ENCODE assay signal across 19 cellular contexts in genomic region chr22:37998543-37998942, GRCh38. TPM values are rescaled to one million over a fixed set of nuclear protein-coding genes. Genes with fewer than 3 reads are reported as not detected.
DNase-seq lines count a peak whose midpoint lies in the region; ATAC-seq, FAIRE-seq and TF ChIP-seq lines count a peak whose summit lies in the region.
"Had no signal": no experiment of that assay in that cellular context is flagged by ENCODE, and none has a peak within 500 bp of the region (broad histone marks: within the 10 kb centered on the region; RNA-seq: fewer than 3 reads in every experiment).

No MANE protein-coding gene starts in this region.

- no peaks in the 10 kb centered on the region for H3K9me2 ChIP-seq in HCT116 (ENCODE audit: insufficient read depth)

- H3K79me2 ChIP-seq in HCT116 (ENCODE audit: insufficient read depth, low read length) (no peaks in the 10 kb centered on the region), keratinocyte (ENCODE audit: control insufficient read depth, insufficient read depth, low read length) (no peaks in the 10 kb centered on the region)

- H3K27me3 ChIP-seq in HCT116 (ENCODE audit: insufficient read depth, low read length): no peaks in the 10 kb centered on the region
- no peaks in the 10 kb centered on the region for H3K27me3 ChIP-seq in body of pancreas
- H3K27me3 ChIP-seq in keratinocyte (ENCODE audit: control insufficient read depth, extremely low read depth, insufficient read depth, low read length): no peaks in the 10 kb centered on the region
- H3K27me3 ChIP-seq in lower lobe of right lung (ENCODE audit: low read depth): no peaks in the 10 kb centered on the region
- H3K27me3 ChIP-seq: gastrocnemius medialis, thyroid gland had no signal

- 36 to 59% methylated on average over 7 of the region's 7 CpGs for WGBS in body of pancreas, 2 donors

- FAIRE-seq in keratinocyte (lab: Jason Lieb, UNC): peak; percentile 20
- FAIRE-seq: colon had no signal

- H3K27ac ChIP-seq in HCT116 (ENCODE audit: low read depth, low read length) (no peak overlapping the region; the same call in 1 of the 2 replicates), body of pancreas (no peak overlapping the region), keratinocyte (ENCODE audit: control insufficient read depth, insufficient read depth, low read length) (no peak overlapping the region), lower lobe of right lung (no peak overlapping the region)
- H3K27ac ChIP-seq: thyroid gland had no signal

- H3K4me2 ChIP-seq in HCT116 (ENCODE audit: low read length) (peak overlapping the region; percentile 62), keratinocyte (ENCODE audit: control insufficient read depth, extremely low read depth, insufficient read depth, low read depth, low read length) (no peak overlapping the region)

- H3K36me3 ChIP-seq in HCT116 (ENCODE audit: control insufficient read depth in 1 of 2, insufficient read depth in 2 of 2, low read length in 2 of 2) (no peaks in the 10 kb centered on the region), body of pancreas (replicated peaks in 1 of 2; ENCODE audit: insufficient read depth in 1 of 2, low read depth in 2 of 2) (no peaks in the 10 kb centered on the region), keratinocyte (ENCODE audit: control insufficient read depth in 2 of 2, extremely low read depth in 1 of 2, insufficient read depth in 2 of 2, low read length in 2 of 2) (no peaks in the 10 kb centered on the region), lower lobe of right lung (no peaks in the 10 kb centered on the region)
- H3K36me3 ChIP-seq: gastrocnemius medialis, thyroid gland had no signal

- no peak for DNase-seq in HCT116 (ENCODE audit: low read depth, low spot score)
- DNase-seq in body of pancreas: peak in 1 of 4 donors; percentile 28
- DNase-seq in keratinocyte (ENCODE audit: low read depth, low spot score): no peak
- no peak for DNase-seq in sciatic nerve (ENCODE audit: low spot score)
- DNase-seq in DMS114 treated with DMSO at 0.1 percent for 48 hours (lab: John Stamatoyannopoulos, UW; ENCODE audit: unreplicated experiment): no peak
- no peak for DNase-seq in lower lobe of right lung
- no peak for DNase-seq in SIG-M5 (lab: John Stamatoyannopoulos, UW)
- DNase-seq: amniotic stem cell; mesenchymal stem cell; NCI-H2029 treated with DMSO at 0.1 percent for 48 hours; NCI-H510A; stimulated activated CD4-positive, alpha-beta T cell treated with anti-CD3 and anti-CD28 coated beads, Interleukin-4, amount 100 ng/mL, for 4 hours; thyroid gland had no signal

- no peak overlapping the region for H3K4me3 ChIP-seq in HCT116 (replicated peaks in 1 of 2; ENCODE audit: low read depth in 1 of 2, low read length in 2 of 2)
- no peak overlapping the region for H3K4me3 ChIP-seq in body of pancreas
- no peak overlapping the region for H3K4me3 ChIP-seq in keratinocyte (ENCODE audit: control insufficient read depth in 2 of 3, extremely low read depth in 1 of 3, insufficient read depth in 2 of 3, low read depth in 1 of 3, low read length in 3 of 3)
- no peak overlapping the region for H3K4me3 ChIP-seq in lower lobe of right lung
- H3K4me3 ChIP-seq: gastrocnemius medialis, thyroid gland had no signal

- no peak for TF ChIP-seq RAD21 in HCT116 (IDR thresholded peaks at IDR 0.05; ENCODE audit: low read depth)

- peaks cover 20 to 43% of the 10 kb centered on the region in 2 experiments for H3K4me1 ChIP-seq in HCT116 (ENCODE audit: control insufficient read depth in 1 of 2, insufficient read depth in 2 of 2, low read length in 2 of 2)
- peaks cover 21% of the 10 kb centered on the region for H3K4me1 ChIP-seq in body of pancreas
- peaks cover 35% of the 10 kb centered on the region for H3K4me1 ChIP-seq in keratinocyte (ENCODE audit: control insufficient read depth, extremely low read depth, insufficient read depth, low read length)
- peaks cover 10% of the 10 kb centered on the region for H3K4me1 ChIP-seq in lower lobe of right lung
- H3K4me1 ChIP-seq: thyroid gland had no signal

- CTCF ChIA-PET in HCT116 (lab: Charles Lee): no interaction called here

- H2AFZ ChIP-seq in HCT116 (ENCODE audit: low read depth, low read length, poor library complexity, severe bottlenecking) (no peak overlapping the region), keratinocyte (ENCODE audit: control insufficient read depth, low read length) (no peak overlapping the region)

- POLR2A ChIA-PET in HCT116 (lab: Charles Lee): no interaction called here

- RAD21 ChIA-PET in HCT116 (lab: Charles Lee; ENCODE audit: low non-redundant PET in 1 of 2, low total read pairs in 2 of 2, uncharacterized antibody in 2 of 2, unreplicated experiment in 2 of 2): no interaction called here

- intact Hi-C loops in HCT116 (cut with micrococcal nuclease) (no loop called here), body of pancreas (cut with DNase I) (no loop called here), sciatic nerve (cut with DNase I) (no loop called here), lower lobe of right lung (cut with DNase I) (no loop called here)

- dilution Hi-C loops in keratinocyte (cut with MboI; ENCODE audit: extremely low pct_ligation_motif_present, low sequenced_read_pairs): no loop called here

- no peak for TF ChIP-seq POLR2A in HCT116 (IDR thresholded peaks at IDR 0.05; ENCODE audit: borderline replicate concordance, extremely low read depth, insufficient read depth, insufficient read length)
- TF ChIP-seq POLR2A in body of pancreas (IDR thresholded peaks at IDR 0.05): no peak

- H4K20me1 ChIP-seq in HCT116 (ENCODE audit: insufficient read depth) (no peaks in the 10 kb centered on the region), keratinocyte (ENCODE audit: control insufficient read depth, extremely low read depth, insufficient read depth, low read length) (no peaks in the 10 kb centered on the region)

- no TSS peak for BruUV-seq in HCT116 (replicated peaks; lab: Mats Ljungman, UMichigan)

- H3K9me3 ChIP-seq in HCT116 (ENCODE audit: control insufficient read depth in 1 of 2, insufficient read depth in 1 of 2, low read depth in 1 of 2, low read length in 2 of 2) (no peaks in the 10 kb centered on the region), body of pancreas (no peaks in the 10 kb centered on the region), keratinocyte (ENCODE audit: control insufficient read depth, low read depth, low read length) (no peaks in the 10 kb centered on the region), lower lobe of right lung (no peaks in the 10 kb centered on the region)
- H3K9me3 ChIP-seq: gastrocnemius medialis, thyroid gland had no signal

- H3K9ac ChIP-seq in HCT116 (ENCODE audit: low read length) (no peak overlapping the region), keratinocyte (ENCODE audit: control insufficient read depth, extremely low read depth, insufficient read depth, low read length) (no peak overlapping the region)

- ATAC-seq in HCT116: no peak
- ATAC-seq in body of pancreas: peak; percentile 67
- peak; percentile 65 for ATAC-seq in sciatic nerve
- no peak for ATAC-seq in lower lobe of right lung
- no peak for ATAC-seq in HG02885 (IDR thresholded peaks at IDR 0.05; ENCODE audit: poor library complexity, unreplicated experiment)
- ATAC-seq: activated CD4-positive, CD25-positive, alpha-beta regulatory T cell treated with anti-CD3 and anti-CD28 coated beads, Interleukin-2, amount 50 U/mL, for 24 hours had no signal

- no peaks in the 10 kb centered on the region for H3K9me1 ChIP-seq in keratinocyte (ENCODE audit: control insufficient read depth, extremely low read depth, insufficient read depth, low read length)

- TF ChIP-seq CTCF in HCT116 (IDR thresholded peaks at IDR 0.05 in 2 of 3, conservative IDR thresholded peaks at IDR 0.05 in 1 of 3; ENCODE audit: borderline replicate concordance in 1 of 3, insufficient read depth in 1 of 3, low read depth in 2 of 3, low read length in 2 of 3) (no peak), body of pancreas (IDR thresholded peaks at IDR 0.05) (no peak), keratinocyte (optimal IDR thresholded peaks at IDR 0.05 in 1 of 3, IDR thresholded peaks at IDR 0.05 in 1 of 3, conservative IDR thresholded peaks at IDR 0.05 in 1 of 3; ENCODE audit: extremely low read depth in 1 of 3, insufficient read depth in 2 of 3, low read length in 3 of 3) (no peak), lower lobe of right lung (IDR thresholded peaks at IDR 0.05) (no peak)

RNA-seq across cellular contexts. Expression of gene SOX10, which starts 14.2 kb away (rescaled TPM):
- not detected for total RNA-seq in HCT116 (2021; ENCODE audit: unreplicated experiment)
- 0.04 and 0.18 TPM in 2 replicates for polyA plus RNA-seq in HCT116 (2012)
- total RNA-seq in body of pancreas: under 1 TPM in 1 of 2 donors, not detected in 1; 0.66 TPM
- not detected in 3 replicates for polyA plus RNA-seq in keratinocyte
- not detected for polyA plus RNA-seq in keratinocyte (2011; ENCODE audit: low read depth)
- not detected in 2 replicates for polyA plus RNA-seq in keratinocyte (2011; cell fraction: cytosol; rRNA removed)
- not detected in 2 replicates for polyA plus RNA-seq in keratinocyte (2011; cell fraction: nucleus; rRNA removed)
- polyA plus RNA-seq in keratinocyte (2012; ENCODE audit: low replicate concordance): 0.18 TPM in 1 of 2 replicates, not detected in the other
- polyA minus RNA-seq in keratinocyte: not detected in 3 replicates
- not detected for polyA minus RNA-seq in keratinocyte (2011; cell fraction: cytosol; rRNA and poly(A)+ RNA removed)
- not detected in 2 replicates for polyA minus RNA-seq in keratinocyte (2011; cell fraction: nucleus; rRNA and poly(A)+ RNA removed)
- 179 TPM for total RNA-seq in sciatic nerve
- not detected for total RNA-seq in lower lobe of right lung
- total RNA-seq: T-helper 2 cell treated with Interferon-gamma antibody and Interleukin-4, amounts not matched to agents 100 ng/mL and 5 ng/mL, for 36 hours had no signal
- polyA plus RNA-seq: neural cell had no signal

RNA-seq across cellular contexts. Expression of gene POLR2F, which starts 45.0 kb away (rescaled TPM):
- total RNA-seq in HCT116 (2021; ENCODE audit: unreplicated experiment) (107 TPM), body of pancreas (100 to 1,000 TPM in 1 of 2 donors, 10 to 100 TPM in 1; 43.8 to 119 TPM), sciatic nerve (94.8 TPM), lower lobe of right lung (60.3 TPM)
- polyA plus RNA-seq in HCT116 (2012): 118 and 140 TPM in 2 replicates
- polyA plus RNA-seq in keratinocyte: 101 to 119 TPM (median 108 TPM) in 3 replicates
- polyA plus RNA-seq in keratinocyte (2011; ENCODE audit: low read depth): 78.4 TPM
- polyA plus RNA-seq in keratinocyte (2011; cell fraction: cytosol; rRNA removed): 112 and 167 TPM in 2 replicates
- polyA plus RNA-seq in keratinocyte (2011; cell fraction: nucleus; rRNA removed): 53.2 and 59.8 TPM in 2 replicates
- 87.7 and 141 TPM in 2 replicates for polyA plus RNA-seq in keratinocyte (2012; ENCODE audit: low replicate concordance)
- 27.4 to 51.5 TPM (median 28.7 TPM) in 3 replicates for polyA minus RNA-seq in keratinocyte
- polyA minus RNA-seq in keratinocyte (2011; cell fraction: cytosol; rRNA and poly(A)+ RNA removed): 52.4 TPM
- polyA minus RNA-seq in keratinocyte (2011; cell fraction: nucleus; rRNA and poly(A)+ RNA removed): 6.4 and 10.0 TPM in 2 replicates

RNA-seq across cellular contexts. Expression of gene C22orf23, which starts 45.1 kb away (rescaled TPM):
- total RNA-seq in HCT116 (2021; ENCODE audit: unreplicated experiment): 0.47 TPM
- polyA plus RNA-seq in HCT116 (2012): 1.7 and 2.5 TPM in 2 replicates
- not detected for total RNA-seq in body of pancreas
- polyA plus RNA-seq in keratinocyte: 0.10 TPM in 1 of 3 replicates, not detected in the others
- not detected for polyA plus RNA-seq in keratinocyte (2011; ENCODE audit: low read depth)
- not detected in 2 replicates for polyA plus RNA-seq in keratinocyte (2011; cell fraction: cytosol; rRNA removed)
- not detected in 2 replicates for polyA plus RNA-seq in keratinocyte (2011; cell fraction: nucleus; rRNA removed)
- polyA plus RNA-seq in keratinocyte (2012; ENCODE audit: low replicate concordance): 1.1 and 1.3 TPM in 2 replicates
- not detected in 3 replicates for polyA minus RNA-seq in keratinocyte
- polyA minus RNA-seq in keratinocyte (2011; cell fraction: cytosol; rRNA and poly(A)+ RNA removed): not detected
- not detected in 2 replicates for polyA minus RNA-seq in keratinocyte (2011; cell fraction: nucleus; rRNA and poly(A)+ RNA removed)
- total RNA-seq in sciatic nerve: 0.45 TPM
- total RNA-seq in lower lobe of right lung: 1.2 TPM
- total RNA-seq: T-helper 2 cell treated with Interferon-gamma antibody and Interleukin-4, amounts not matched to agents 100 ng/mL and 5 ng/mL, for 36 hours had no signal

RNA-seq across cellular contexts. Expression of gene PICK1, which starts 58.7 kb away (rescaled TPM):
- total RNA-seq in HCT116 (2021; ENCODE audit: unreplicated experiment): 40.0 TPM
- polyA plus RNA-seq in HCT116 (2012): 30.7 and 32.6 TPM in 2 replicates
- 10 to 100 TPM; 39.7 to 52.4 TPM for total RNA-seq in body of pancreas
- 26.8 to 33.0 TPM (median 28.8 TPM) in 3 replicates for polyA plus RNA-seq in keratinocyte
- 19.1 TPM for polyA plus RNA-seq in keratinocyte (2011; ENCODE audit: low read depth)
- polyA plus RNA-seq in keratinocyte (2011; cell fraction: cytosol; rRNA removed): 20.1 and 26.9 TPM in 2 replicates
- 55.5 and 68.0 TPM in 2 replicates for polyA plus RNA-seq in keratinocyte (2011; cell fraction: nucleus; rRNA removed)
- polyA plus RNA-seq in keratinocyte (2012; ENCODE audit: low replicate concordance): 12.1 and 20.9 TPM in 2 replicates
- 28.4 to 38.8 TPM (median 31.8 TPM) in 3 replicates for polyA minus RNA-seq in keratinocyte
- 14.6 TPM for polyA minus RNA-seq in keratinocyte (2011; cell fraction: cytosol; rRNA and poly(A)+ RNA removed)
- 15.1 and 23.4 TPM in 2 replicates for polyA minus RNA-seq in keratinocyte (2011; cell fraction: nucleus; rRNA and poly(A)+ RNA removed)
- total RNA-seq in sciatic nerve: 28.7 TPM
- total RNA-seq in lower lobe of right lung: 35.4 TPM

Comparison
In these comparisons a context has a peak if more than half of its experiments do, and no peak if none do; other contexts are left out.
1. ATAC-seq: peak in body of pancreas (single experiment) and sciatic nerve (single experiment); none in HCT116 (single experiment), lower lobe of right lung (0 of 2) and HG02885 (single experiment).
2. RNA of gene SOX10, which starts 14.2 kb away (total RNA-seq): 179 TPM in sciatic nerve (single experiment); 0.66 TPM in body of pancreas, not detected in HCT116 (single experiment) and not detected in lower lobe of right lung (single experiment); every median in the first group is over 100 times any median in the second.